Comparison of ENCODE assay signal across 10 cellular contexts in genomic region chr5:50704730-50705129, GRCh38.
"Had no signal": no experiment of that assay in that cellular context is flagged by ENCODE, and none has a peak within 500 bp of the region (broad histone marks: within the 10 kb centered on the region; RNA-seq: fewer than 3 reads in every experiment).

No MANE protein-coding gene starts in this region.

- H3K4me3 ChIP-seq: ascending aorta, esophagus squamous epithelium had no signal

- H3K9me3 Mint-ChIP-seq: activated T-cell treated with anti-CD3 and anti-CD28 coated beads, Interleukin-2, amount 50 U/mL, for 24 hours had no signal

- H3K36me3 ChIP-seq: ascending aorta, esophagus squamous epithelium had no signal

- H3K9me3 ChIP-seq: ascending aorta, esophagus squamous epithelium had no signal

- H3K27me3 ChIP-seq: ascending aorta, esophagus squamous epithelium had no signal

- H3K4me3 Mint-ChIP-seq: activated T-cell treated with anti-CD3 and anti-CD28 coated beads, Interleukin-2, amount 50 U/mL, for 24 hours had no signal

- H3K27ac Mint-ChIP-seq: activated T-cell treated with anti-CD3 and anti-CD28 coated beads, Interleukin-2, amount 50 U/mL, for 24 hours had no signal

- H3K27me3 Mint-ChIP-seq: activated T-cell treated with anti-CD3 and anti-CD28 coated beads, Interleukin-2, amount 50 U/mL, for 24 hours had no signal

- H3K27ac ChIP-seq: ascending aorta, esophagus squamous epithelium, parathyroid adenoma had no signal

- DNase-seq: activated CD4-positive, CD25-positive, alpha-beta regulatory T cell; activated gamma-delta T cell treated with Interleukin-2 at 50 U/mL for 16 hours; activated T-cell treated with anti-CD3 and anti-CD28 coated beads, Interleukin-2, amount 50 U/mL, for 24 hours; esophagus squamous epithelium; foreskin fibroblast; mesenchymal stem cell; stimulated activated CD4-positive, alpha-beta T cell treated with anti-CD3 and anti-CD28 coated beads, Interleukin-2, amount 100 ng/mL, for 48 hours had no signal

- ATAC-seq: left lobe of liver had no signal

- H3K4me1 ChIP-seq: ascending aorta, esophagus squamous epithelium had no signal
